In the genomic region with DNA sequence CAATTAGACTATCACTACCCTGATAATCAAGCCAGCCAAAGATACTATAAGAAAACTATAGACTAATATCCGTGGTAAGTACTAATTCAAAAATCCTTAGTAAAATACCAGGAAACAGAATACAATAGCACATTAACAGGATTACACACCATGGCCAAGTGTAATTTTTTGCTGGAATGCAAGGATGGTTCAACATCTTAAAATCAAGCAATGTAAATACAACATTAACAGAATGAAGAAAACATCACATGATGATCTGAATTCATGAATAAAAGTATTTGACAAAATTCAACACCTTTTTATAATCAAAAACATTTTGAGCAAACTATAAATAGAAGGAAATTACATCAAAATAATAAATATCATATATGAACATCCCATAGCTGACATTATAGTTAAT, we compare ENCODE assay signal across 8 cellular contexts.
"Had no signal": no experiment of that assay in that cellular context is flagged by ENCODE, and none has a peak within 500 bp of the region (broad histone marks: within the 10 kb centered on the region; RNA-seq: fewer than 3 reads in every experiment).

No MANE protein-coding gene starts in this region.

- H3K4me3 ChIP-seq: GM23248, HAP-1 had no signal

- H3K9me3 ChIP-seq: HAP-1 had no signal

- FAIRE-seq: HepG2 had no signal

- H3K4me1 ChIP-seq: HAP-1 had no signal

- H3K27ac ChIP-seq: GM23248, HL-60 had no signal

- DNase-seq: GM23248, GOT3, H7, KG1 had no signal

- H2AFZ ChIP-seq: GM23248 had no signal

- H3K9ac ChIP-seq: GM23248 had no signal

- H3K36me3 ChIP-seq: HAP-1 had no signal

- ATAC-seq: HCT116, HepG2 had no signal
